ENCODE assay signal across 18 cellular contexts in the genomic region with DNA sequence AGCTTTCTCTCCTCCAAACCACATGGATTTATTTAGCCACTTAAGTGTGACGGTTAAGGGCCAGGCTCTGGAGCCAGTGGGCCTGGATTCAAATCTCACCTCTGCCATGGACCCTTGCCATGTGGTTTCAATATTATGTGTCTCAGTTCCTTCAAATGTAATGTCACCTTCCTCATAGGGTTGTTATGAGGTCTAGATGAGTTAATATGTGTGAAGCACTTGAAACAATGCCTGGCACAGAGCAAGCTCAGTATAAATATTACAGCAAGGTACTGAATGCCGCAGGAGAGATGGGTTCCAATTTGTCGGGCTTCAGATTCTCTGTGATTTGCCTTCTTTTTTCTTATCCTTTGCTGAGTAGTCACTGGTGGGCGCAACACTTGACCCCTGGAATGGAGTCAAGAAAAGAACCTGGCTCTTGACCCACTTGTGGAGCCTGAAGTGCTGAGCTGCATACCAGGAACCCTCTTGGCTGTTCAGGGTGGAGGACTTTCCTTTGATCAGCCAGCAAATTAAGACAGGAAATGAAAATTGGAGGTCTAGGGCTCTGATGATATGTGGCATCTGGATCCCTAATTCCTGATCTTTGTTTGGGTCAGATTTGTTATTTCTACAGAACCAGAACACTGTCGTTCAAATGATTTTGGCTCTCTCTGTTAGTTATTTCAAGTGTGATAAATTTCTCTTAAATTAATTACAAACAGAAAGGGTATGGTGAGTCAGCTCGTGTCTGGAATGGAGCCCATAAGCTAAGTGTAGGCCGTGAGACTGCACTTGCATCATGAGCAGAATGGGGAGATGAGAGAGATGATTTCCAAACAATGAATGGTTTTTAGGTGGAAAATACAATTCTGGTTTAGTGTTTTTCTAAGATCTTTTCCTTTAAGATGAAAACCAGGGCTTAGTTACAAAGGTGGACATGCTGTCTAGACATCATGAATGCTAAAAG.
DNase-seq lines count a peak whose midpoint lies in the region; ATAC-seq and TF ChIP-seq lines count a peak whose summit lies in the region.
"Had no signal": no experiment of that assay in that cellular context is flagged by ENCODE, and none has a peak within 500 bp of the region (broad histone marks: within the 10 kb centered on the region; RNA-seq: fewer than 3 reads in every experiment).

No MANE protein-coding gene starts in this region.

- peak overlapping the region; percentile 50 for H3K27ac ChIP-seq in A673 (ENCODE audit: low read depth, low read length, poor library complexity, severe bottlenecking)
- H3K27ac ChIP-seq in body of pancreas = no peak overlapping the region
- H3K27ac ChIP-seq in lower lobe of right lung = peak overlapping the region; percentile 34
- H3K27ac ChIP-seq: testis had no signal

- H3K9me3 ChIP-seq in A673 (ENCODE audit: low read depth, low read length, poor library complexity, severe bottlenecking) (no peaks in the 10 kb centered on the region), body of pancreas (no peaks in the 10 kb centered on the region), lower lobe of right lung (no peaks in the 10 kb centered on the region)
- H3K9me3 ChIP-seq: testis had no signal

- intact Hi-C loops in A673 (cut with micrococcal nuclease; ENCODE audit: unreplicated experiment) (loop anchor here (5.0 to 10.0 kb wide), 3 partner anchors 206 to 697 kb away; a partner anchor contains a TSS), body of pancreas (cut with DNase I) (no loop called here), lower lobe of right lung (cut with DNase I) (no loop called here)

- no peak overlapping the region for H3K4me3 ChIP-seq in A673 (ENCODE audit: low read depth, low read length, poor library complexity, severe bottlenecking)
- no peak overlapping the region for H3K4me3 ChIP-seq in body of pancreas
- no peak overlapping the region for H3K4me3 ChIP-seq in lower lobe of right lung
- H3K4me3 ChIP-seq: testis had no signal

- no peak for TF ChIP-seq POLR2A in body of pancreas (IDR thresholded peaks at IDR 0.05)

- no peaks in the 10 kb centered on the region for H3K27me3 ChIP-seq in A673 (replicated peaks; ENCODE audit: insufficient read depth, low read depth, low read length, poor library complexity)
- H3K27me3 ChIP-seq in body of pancreas = no peaks in the 10 kb centered on the region
- H3K27me3 ChIP-seq in lower lobe of right lung (ENCODE audit: low read depth) = no peaks in the 10 kb centered on the region
- H3K27me3 ChIP-seq: testis had no signal

- no peaks in the 10 kb centered on the region for H3K36me3 ChIP-seq in A673 (ENCODE audit: insufficient read depth, low read length, poor library complexity, severe bottlenecking)
- H3K36me3 ChIP-seq in body of pancreas (replicated peaks in 1 of 2; ENCODE audit: insufficient read depth in 1 of 2, low read depth in 2 of 2) = no peaks in the 10 kb centered on the region
- H3K36me3 ChIP-seq in lower lobe of right lung = no peaks in the 10 kb centered on the region

- BruUV-seq in A673 (replicated peaks; lab: Mats Ljungman, UMichigan) = no TSS peak

- 58 to 59% methylated on average over 7 of the region's 7 CpGs for WGBS in body of pancreas, 2 donors

- CTCF ChIA-PET in A673 (lab: Charles Lee) = interaction anchor here (1.0 kb wide), 1 partner anchor 206 kb away, joined by 3 read pairs; no protein-coding TSS in a partner anchor

- peak; percentile 63 for DNase-seq in A673 (ENCODE audit: low spot score)
- peak; percentile 14 for DNase-seq in HCEC 1CT
- DNase-seq in body of pancreas = peak in 3 of 4 donors; percentile 25 to 42 (median 32)
- no peak for DNase-seq in lower lobe of right lung
- DNase-seq in medulla oblongata (ENCODE audit: extremely low spot score) = no peak
- DNase-seq in T-helper 2 cell = no peak
- DNase-seq: activated CD4-positive, alpha-beta T cell treated with anti-CD3 and anti-CD28 coated beads for 4 hours; activated T-cell treated with anti-CD3 and anti-CD28 coated beads for 4 hours; hypothalamus; left cardiac atrium; naive thymus-derived CD8-positive, alpha-beta T cell; NCI-H2171; SHP77 treated with DMSO at 0.1 percent for 48 hours; stimulated activated CD4-positive, alpha-beta T cell treated with anti-CD3 and anti-CD28 coated beads, Interleukin-1b, Interleukin-23, amount 100 ng/mL, for 48 hours; testis had no signal

- POLR2A ChIA-PET in A673 (lab: Charles Lee; ENCODE audit: low non-redundant PET) = interaction anchor here (0.6 kb wide), 1 partner anchor 203 kb away, joined by 4 read pairs; no protein-coding TSS in a partner anchor

- no peak for ATAC-seq in body of pancreas
- ATAC-seq in lower lobe of right lung = peak; percentile 74 to 85
- no peak for ATAC-seq in GM19035 (IDR thresholded peaks at IDR 0.05; ENCODE audit: unreplicated experiment)
- no peak for ATAC-seq in GM21360 (IDR thresholded peaks at IDR 0.05; ENCODE audit: unreplicated experiment)
- ATAC-seq: activated naive CD4-positive, alpha-beta T cell treated with anti-CD3 and anti-CD28 coated beads, Interleukin-2, amount 50 U/mL, for 72 hours; naive thymus-derived CD8-positive, alpha-beta T cell had no signal

- no peak for TF ChIP-seq CTCF in A673 (conservative IDR thresholded peaks at IDR 0.05; ENCODE audit: low read depth, low read length)
- no peak for TF ChIP-seq CTCF in body of pancreas (IDR thresholded peaks at IDR 0.05)
- no peak for TF ChIP-seq CTCF in lower lobe of right lung (IDR thresholded peaks at IDR 0.05)

- H3K4me1 ChIP-seq in A673 (ENCODE audit: insufficient read depth, low read length, poor library complexity, severe bottlenecking) = peaks cover 40% of the 10 kb centered on the region
- peaks cover 6% of the 10 kb centered on the region for H3K4me1 ChIP-seq in body of pancreas
- H3K4me1 ChIP-seq in lower lobe of right lung = peaks cover 22% of the 10 kb centered on the region
- H3K4me1 ChIP-seq: testis had no signal

Comparison
In these comparisons a context has a peak if more than half of its experiments do, and no peak if none do; other contexts are left out.
1. DNase-seq: peak in A673 (single experiment), HCEC 1CT (single experiment) and body of pancreas (3 of 4); none in lower lobe of right lung (single experiment), medulla oblongata (single experiment) and T-helper 2 cell (0 of 5).
2. H3K27ac ChIP-seq: peak in A673 (single experiment) and lower lobe of right lung (single experiment); none in body of pancreas (0 of 4).
3. ATAC-seq: peak in lower lobe of right lung (2 of 2); none in body of pancreas (single experiment), GM19035 (single experiment) and GM21360 (single experiment).